16 cellular contexts compared by ENCODE assay signal in genomic region chr4:105116616-105117319, GRCh38.
"Had no signal": no experiment of that assay in that cellular context is flagged by ENCODE, and none has a peak within 500 bp of the region (broad histone marks: within the 10 kb centered on the region; RNA-seq: fewer than 3 reads in every experiment).

No MANE protein-coding gene starts in this region.

- H3K9me3 ChIP-seq: heart left ventricle, pancreas had no signal

- H3K27ac ChIP-seq: cardiac muscle cell, dorsolateral prefrontal cortex, heart left ventricle, pancreas had no signal

- FAIRE-seq: frontal cortex, pancreas, TTC549 had no signal

- H3K36me3 ChIP-seq: cardiac muscle cell, heart left ventricle, pancreas had no signal

- DNase-seq: activated CD4-positive, alpha-beta memory T cell treated with anti-CD3 and anti-CD28 coated beads, Interleukin-2, amount 10 ng/mL, durations not matched to agents 7 days and 5 days; activated CD4-positive, alpha-beta T cell treated with anti-CD3 and anti-CD28 coated beads for 4 hours; activated effector memory CD4-positive, alpha-beta T cell treated with Interleukin-2 at 50 U/mL for 16 hours; activated naive CD4-positive, alpha-beta T cell treated with anti-CD3 and anti-CD28 coated beads, Interleukin-2, amount 50 U/mL, for 16 hours; activated T-cell treated with anti-CD3 and anti-CD28 coated beads, Interleukin-2, amount 50 U/mL, for 4 hours; dorsolateral prefrontal cortex; endodermal cell; heart left ventricle; immature natural killer cell; mammary epithelial cell; pancreas had no signal

- ATAC-seq: activated T-cell treated with anti-CD3 and anti-CD28 coated beads, Interleukin-2, amount 50 U/mL, for 4 hours; heart left ventricle; pancreas; sciatic nerve; WTC11 had no signal

- H3K4me3 ChIP-seq: cardiac muscle cell, dorsolateral prefrontal cortex, heart left ventricle, pancreas had no signal

- H3K4me1 ChIP-seq: pancreas had no signal

- H3K27me3 ChIP-seq: cardiac muscle cell, pancreas had no signal
